In the genomic region with DNA sequence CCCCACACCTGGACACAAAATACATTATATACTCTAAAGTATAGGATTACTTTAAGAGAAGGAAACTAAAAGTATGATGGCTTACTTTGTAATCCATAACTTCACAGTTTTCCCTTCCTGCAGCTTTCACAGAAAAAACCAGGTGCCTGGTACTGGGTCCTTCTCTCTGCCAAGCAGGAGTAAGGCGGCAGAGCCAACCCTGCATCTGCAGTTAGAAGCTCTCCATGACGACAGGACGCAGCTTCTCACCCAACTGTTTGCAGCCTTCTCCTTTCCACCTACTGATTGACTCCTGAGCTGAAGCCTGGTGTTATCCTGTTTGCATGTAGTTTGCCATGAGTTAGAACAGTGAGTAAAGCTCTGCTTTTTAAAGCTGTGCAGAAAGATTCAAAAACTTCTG, we compare ENCODE assay signal across 20 cellular contexts. TPM values are rescaled to one million over a fixed set of nuclear protein-coding genes. Genes with fewer than 3 reads are reported as not detected.
DNase-seq lines count a peak whose midpoint lies in the region; ATAC-seq, FAIRE-seq and TF ChIP-seq lines count a peak whose summit lies in the region.
"Had no signal": no experiment of that assay in that cellular context is flagged by ENCODE, and none has a peak within 500 bp of the region (broad histone marks: within the 10 kb centered on the region; RNA-seq: fewer than 3 reads in every experiment).

No MANE protein-coding gene starts in this region.

- WGBS in endodermal cell (ENCODE audit: insufficient coverage in 1 of 2, insufficient read length in 1 of 2), 2 experiments = 88 to 100% methylated on average over 1 to 3 of the region's 3 CpGs
- WGBS in sigmoid colon, 2 donors = 84 to 92% methylated on average over 3 of the region's 3 CpGs

- H3K9me3 ChIP-seq in left ventricle myocardium inferior (replicated peaks) (no peaks in the 10 kb centered on the region), endodermal cell (ENCODE audit: control insufficient read depth, low read length) (no peaks in the 10 kb centered on the region), sigmoid colon (no peaks in the 10 kb centered on the region)
- H3K9me3 ChIP-seq: BLaER1 had no signal

- H3K9me3 Mint-ChIP-seq in endodermal cell = no peaks in the 10 kb centered on the region
- H3K9me3 Mint-ChIP-seq: CD4-positive, alpha-beta memory T cell; GM23338 had no signal

- H3K27ac ChIP-seq in left ventricle myocardium inferior (replicated peaks) (peak overlapping the region; percentile 92), endodermal cell (ENCODE audit: low read depth, low read length) (no peak overlapping the region), sigmoid colon (no peak overlapping the region)
- H3K27ac ChIP-seq: BLaER1 had no signal

- TF ChIP-seq CTCF in left ventricle myocardium inferior (IDR thresholded peaks at IDR 0.05; ENCODE audit: borderline replicate concordance) = no peak
- no peak for TF ChIP-seq CTCF in endodermal cell (conservative IDR thresholded peaks at IDR 0.05)
- TF ChIP-seq CTCF in sigmoid colon (IDR thresholded peaks at IDR 0.05) = no peak

- ATAC-seq in Right ventricle myocardium inferior = no peak
- ATAC-seq: GM23338 had no signal

- H3K36me3 ChIP-seq in left ventricle myocardium inferior (peaks cover 10% of the 10 kb centered on the region), endodermal cell (ENCODE audit: control insufficient read depth, insufficient read depth, low read length) (no peaks in the 10 kb centered on the region), sigmoid colon (peaks cover 0 to 12% (median 0%) of the 10 kb centered on the region in 4 donors)
- H3K36me3 ChIP-seq: BLaER1 had no signal

- no peak overlapping the region for H3K4me3 Mint-ChIP-seq in endodermal cell
- H3K4me3 Mint-ChIP-seq: CD14-positive monocyte; CD4-positive, alpha-beta memory T cell; GM23338 had no signal

- no peak for TF ChIP-seq EP300 in sigmoid colon (IDR thresholded peaks at IDR 0.05)

- no peaks in the 10 kb centered on the region for H3K27me3 ChIP-seq in left ventricle myocardium inferior (ENCODE audit: low read depth)
- H3K27me3 ChIP-seq in endodermal cell (ENCODE audit: control insufficient read depth, insufficient read depth, low read length, poor library complexity, severe bottlenecking) = no peaks in the 10 kb centered on the region
- no peaks in the 10 kb centered on the region for H3K27me3 ChIP-seq in sigmoid colon

- H3K4me1 ChIP-seq in left ventricle myocardium inferior (peaks cover 100% of the 10 kb centered on the region), endodermal cell (ENCODE audit: control insufficient read depth, insufficient read depth, low read length) (no peaks in the 10 kb centered on the region), sigmoid colon (peaks cover 0 to 45% (median 32%) of the 10 kb centered on the region in 4 donors)
- H3K4me1 ChIP-seq: BLaER1 had no signal

- TF ChIP-seq POLR2A in sigmoid colon (IDR thresholded peaks at IDR 0.05) = no peak

- FAIRE-seq in frontal cortex (lab: Jason Lieb, UNC) = no peak
- FAIRE-seq: GM12892, GM18507, H54 had no signal

- H3K9ac ChIP-seq in endodermal cell (ENCODE audit: extremely low read depth, low read length, poor library complexity, severe bottlenecking) = no peak overlapping the region
- H3K9ac ChIP-seq: BLaER1 had no signal

- DNase-seq in left ventricle myocardium inferior (no peak), Right ventricle myocardium inferior (ENCODE audit: missing footprints) (no peak), endodermal cell (peak; percentile 20), sigmoid colon (peak; percentile 11), frontal cortex (ENCODE audit: low spot score in 2 of 2) (no peak), NCI-H345 (lab: John Stamatoyannopoulos, UW) (no peak)
- DNase-seq: CD4-positive, alpha-beta memory T cell; DMS153; DMS79; GDM1; HCEC 1CT had no signal

- intact Hi-C loops in left ventricle myocardium inferior (cut with micrococcal nuclease) = no loop called here
- intact Hi-C loops in Right ventricle myocardium inferior (cut with DNase I) = no loop called here
- intact Hi-C loops in sigmoid colon (cut with DNase I) = no loop called here

- H3K27me3 Mint-ChIP-seq in endodermal cell (ENCODE audit: insufficient read depth) = no peaks in the 10 kb centered on the region

- H3K27ac Mint-ChIP-seq in endodermal cell = no peak overlapping the region
- H3K27ac Mint-ChIP-seq: CD4-positive, alpha-beta memory T cell; GM23338 had no signal

- H3K4me3 ChIP-seq in left ventricle myocardium inferior (no peak overlapping the region), endodermal cell (ENCODE audit: low read length) (no peak overlapping the region), sigmoid colon (no peak overlapping the region)
- H3K4me3 ChIP-seq: BLaER1, GM23338 had no signal

- H3K36me3 Mint-ChIP-seq in endodermal cell (ENCODE audit: low read depth) = no peaks in the 10 kb centered on the region
- H3K36me3 Mint-ChIP-seq: CD4-positive, alpha-beta memory T cell had no signal

- H3K4me1 Mint-ChIP-seq in endodermal cell = peaks cover 4% of the 10 kb centered on the region
- H3K4me1 Mint-ChIP-seq: CD4-positive, alpha-beta memory T cell had no signal

RNA-seq across cellular contexts. Expression of gene MRAS, which starts 6.7 kb away (rescaled TPM):
- total RNA-seq in left ventricle myocardium inferior (349 TPM), Right ventricle myocardium inferior (396 TPM), endodermal cell (10 to 100 TPM; 12.8 to 16.1 TPM), sigmoid colon (10 to 100 TPM; 24.4 to 36.8 (median 30.0) TPM), frontal cortex (66.0 TPM)
- 24.2 TPM for polyA plus RNA-seq in endodermal cell (2013, experiment 1 of 2)
- polyA plus RNA-seq in endodermal cell (2013, experiment 2 of 2) = 24.6 TPM
- 10 to 100 TPM in 1 of 3 donors, 1 to 10 TPM in 2; 3.5 to 14.8 (median 7.2) TPM for polyA plus RNA-seq in sigmoid colon
- polyA plus RNA-seq: CD4-positive, alpha-beta memory T cell had no signal

RNA-seq across cellular contexts. Expression of gene NME9, which starts 25.4 kb away (rescaled TPM):
- total RNA-seq in left ventricle myocardium inferior (not detected), Right ventricle myocardium inferior (not detected), endodermal cell (1 to 10 TPM in 1 of 2 donors, under 1 TPM in 1; 0.40 to 1.3 TPM), sigmoid colon (not detected), frontal cortex (1.6 TPM)
- polyA plus RNA-seq in endodermal cell (2013, experiment 1 of 2) = 0.68 TPM
- 0.83 TPM for polyA plus RNA-seq in endodermal cell (2013, experiment 2 of 2)
- under 1 TPM in 1 of 3 donors, not detected in 2; 0.23 TPM for polyA plus RNA-seq in sigmoid colon
- total RNA-seq: A172, Daoy, HT-29 had no signal
- polyA plus RNA-seq: CD14-positive monocyte had no signal

Comparison
In these comparisons a context has a peak if more than half of its experiments do, and no peak if none do; other contexts are left out.
1. DNase-seq: peak in endodermal cell (single experiment) and sigmoid colon (single experiment); none in left ventricle myocardium inferior (single experiment), Right ventricle myocardium inferior (single experiment), frontal cortex (0 of 2) and NCI-H345 (single experiment).